8 cellular contexts compared by ENCODE assay signal in the genomic region with DNA sequence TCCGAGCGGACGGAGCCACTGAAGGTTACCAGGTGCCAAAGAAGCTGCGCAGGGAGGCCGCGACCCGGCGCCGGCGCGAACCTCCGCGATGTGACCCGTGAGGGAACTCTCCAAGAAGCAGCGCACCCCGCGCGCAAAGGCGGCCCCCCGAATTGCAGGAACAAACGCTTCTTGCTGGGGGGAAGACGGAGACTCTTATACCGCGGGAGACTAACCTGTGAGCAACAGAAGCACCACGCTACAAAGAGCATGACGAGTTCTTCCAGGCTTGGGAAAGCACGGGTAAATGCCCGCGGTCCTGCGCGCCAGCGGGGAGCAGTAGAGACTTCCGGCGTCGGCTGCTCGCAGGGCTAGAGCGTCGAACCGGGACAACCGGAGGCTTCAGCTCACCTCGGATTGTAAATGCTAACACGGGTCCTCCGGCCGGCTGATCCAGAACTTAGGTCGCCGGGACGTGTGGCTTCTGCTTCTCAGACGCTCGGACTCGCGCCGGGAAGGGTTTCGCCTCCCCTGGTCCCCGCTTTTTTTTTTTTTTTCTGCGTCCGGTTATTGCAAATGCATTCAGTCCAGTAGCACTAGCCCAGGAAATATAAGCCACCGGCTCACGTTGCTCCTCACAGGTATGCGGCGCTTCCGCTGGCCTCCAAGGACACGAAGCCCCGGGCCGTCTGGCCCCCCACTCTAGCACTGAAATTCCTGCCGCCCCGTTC. TPM values are rescaled to one million over a fixed set of nuclear protein-coding genes. Genes with fewer than 3 reads are reported as not detected.
DNase-seq lines count a peak whose midpoint lies in the region; TF ChIP-seq lines count a peak whose summit lies in the region.

A gene with protein sequence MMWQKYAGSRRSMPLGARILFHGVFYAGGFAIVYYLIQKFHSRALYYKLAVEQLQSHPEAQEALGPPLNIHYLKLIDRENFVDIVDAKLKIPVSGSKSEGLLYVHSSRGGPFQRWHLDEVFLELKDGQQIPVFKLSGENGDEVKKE (minus strand): TSS at position 310 of the 710 bp plus-strand sequence. CDS start 80,909 bp downstream, outside the sequence.

- CTCF ChIA-PET in activated CD8-positive, alpha-beta memory T cell treated with anti-CD3 and anti-CD28 coated beads for 36 hours (lab: Charles Lee): interaction anchor here (1.2 to 3.5 kb wide), 7 partner anchors 24 to 147 kb away, joined by 3 to 14 read pairs (median 5); a partner anchor contains a TSS

- H3K4me1 ChIP-seq in effector memory CD4-positive, alpha-beta T cell (ENCODE audit: control insufficient read depth, insufficient read depth, low read length, poor library complexity, severe bottlenecking): peaks cover 8% of the 10 kb centered on the region

- POLR2A ChIA-PET in activated CD8-positive, alpha-beta memory T cell treated with anti-CD3 and anti-CD28 coated beads for 36 hours (lab: Charles Lee): interaction anchor here (0.6 to 1.6 kb wide), 7 partner anchors 27 to 147 kb away, joined by 3 to 13 read pairs (median 4); a partner anchor contains a TSS

- no peaks in the 10 kb centered on the region for H3K36me3 ChIP-seq in effector memory CD4-positive, alpha-beta T cell (ENCODE audit: control insufficient read depth, insufficient read depth, low read length)

- TF ChIP-seq CTCF in GM20000 (IDR thresholded peaks at IDR 0.05; ENCODE audit: extremely low read depth, missing control alignments): no peak

- peak within 1 kb of the TSS; percentile 80 for H3K27ac ChIP-seq in effector memory CD4-positive, alpha-beta T cell (ENCODE audit: insufficient read depth, low read length, poor library complexity, severe bottlenecking)

- DNase-seq in COR-L47 (lab: John Stamatoyannopoulos, UW) (peak; percentile 87), GM20000 (ENCODE audit: low spot score) (peak; percentile 71), HT-29 (ENCODE audit: low spot score) (peak; percentile 94), medulla oblongata (ENCODE audit: extremely low spot score) (peak; percentile 90)
- peak; percentile 67 for DNase-seq in NK-92 treated with Interleukin-12 subunit alpha and Interleukin-12 subunit beta, amount 100 ng/mL, for 24 hours (lab: John Stamatoyannopoulos, UW)
- peak; percentile 61 to 73 (median 64) for DNase-seq in effector memory CD4-positive, alpha-beta T cell
- DNase-seq in stimulated activated CD4-positive, alpha-beta T cell treated with anti-CD3 and anti-CD28 coated beads, TNF-alpha, amount 100 ng/mL, for 48 hours (ENCODE audit: low read depth in 3 of 3): peak; percentile 68 to 72 (median 68)

- no peaks in the 10 kb centered on the region for H3K9me3 ChIP-seq in effector memory CD4-positive, alpha-beta T cell (ENCODE audit: control insufficient read depth, low read length)

- no peaks in the 10 kb centered on the region for H3K27me3 ChIP-seq in effector memory CD4-positive, alpha-beta T cell (replicated peaks; ENCODE audit: control insufficient read depth, insufficient read depth, low read length, poor library complexity, severe bottlenecking)

- peak within 1 kb of the TSS; percentile 98 for H3K4me3 ChIP-seq in effector memory CD4-positive, alpha-beta T cell (ENCODE audit: insufficient read depth, low read depth, low read length, poor library complexity, severe bottlenecking)

RNA-seq across cellular contexts. Expression of the gene that starts here (rescaled TPM):
- total RNA-seq in HT-29 (2014; rRNA removed; shearing (Covaris generic)): 55.2 and 72.0 TPM in 2 replicates
- total RNA-seq in activated CD8-positive, alpha-beta memory T cell treated with anti-CD3 and anti-CD28 coated beads for 36 hours: 10 to 100 TPM; 82.9 to 85.6 TPM

Comparison
In these comparisons a context has a peak if more than half of its experiments do, and no peak if none do; other contexts are left out.
1. Peak in every context shown above with its lines: DNase-seq, H3K4me3 ChIP-seq and H3K27ac ChIP-seq.